In genomic region chr1:118185083-118185899, GRCh38 we compare ENCODE assay signal across 9 cellular contexts. TPM values are rescaled to one million over a fixed set of nuclear protein-coding genes. Genes with fewer than 3 reads are reported as not detected.
DNase-seq lines count a peak whose midpoint lies in the region; ATAC-seq and TF ChIP-seq lines count a peak whose summit lies in the region.
"Had no signal": no experiment of that assay in that cellular context is flagged by ENCODE, and none has a peak within 500 bp of the region (broad histone marks: within the 10 kb centered on the region; RNA-seq: fewer than 3 reads in every experiment).

TSS of gene SPAG17 (minus strand) at chr1:118185228. CDS start at chr1:118185157, 71 bp downstream.

- H3K9me3 Mint-ChIP-seq in brain, result no peaks in the 10 kb centered on the region

- no peaks in the 10 kb centered on the region for H3K9me3 ChIP-seq in iPS-20b (ENCODE audit: insufficient read depth, low read depth, low read length)
- H3K9me3 ChIP-seq in skeletal muscle satellite cell (replicated peaks; ENCODE audit: low read length), result no peaks in the 10 kb centered on the region

- H3K4me3 ChIP-seq in iPS-20b (ENCODE audit: low read length), result peak within 1 kb of the TSS; percentile 80
- peak within 1 kb of the TSS; percentile 57 for H3K4me3 ChIP-seq in skeletal muscle satellite cell (ENCODE audit: low read length)

- peaks cover 17% of the 10 kb centered on the region for H3K4me1 Mint-ChIP-seq in brain

- ATAC-seq in HG03442 (IDR thresholded peaks at IDR 0.05; ENCODE audit: unreplicated experiment) (no peak), GM19397 (IDR thresholded peaks at IDR 0.05; ENCODE audit: unreplicated experiment) (no peak)

- peaks cover 26% of the 10 kb centered on the region; the same call in 1 of the 2 replicates for H3K4me1 ChIP-seq in iPS-20b (ENCODE audit: insufficient read depth, low read length)
- no peaks in the 10 kb centered on the region for H3K4me1 ChIP-seq in skeletal muscle satellite cell (ENCODE audit: control insufficient read depth, insufficient read depth, low read length)

- H3K36me3 ChIP-seq in iPS-20b (ENCODE audit: insufficient read depth, low read depth, low read length) (no peaks in the 10 kb centered on the region), skeletal muscle satellite cell (ENCODE audit: insufficient read depth, low read length) (no peaks in the 10 kb centered on the region)

- H3K27me3 ChIP-seq in iPS-20b (ENCODE audit: insufficient read depth, low read length), result no peaks in the 10 kb centered on the region
- no peaks in the 10 kb centered on the region for H3K27me3 ChIP-seq in skeletal muscle satellite cell (ENCODE audit: control insufficient read depth, insufficient read depth, low read length)

- DNase-seq in DMS 273 treated with DMSO at 0.1 percent for 48 hours (lab: John Stamatoyannopoulos, UW) (peak; percentile 27), MV-4-11 (lab: John Stamatoyannopoulos, UW) (peak; percentile 71), Kasumi-1 (lab: John Stamatoyannopoulos, UW) (no peak)
- DNase-seq: naive B cell had no signal

- H3K9ac ChIP-seq in iPS-20b (ENCODE audit: low read depth, low read length), result peak within 1 kb of the TSS; percentile 70; the same call in 1 of the 2 replicates
- H3K9ac ChIP-seq in skeletal muscle satellite cell (ENCODE audit: low read depth, low read length), result no peak within 1 kb of the TSS

- H3K4me2 ChIP-seq in skeletal muscle satellite cell (ENCODE audit: low read length), result peak within 1 kb of the TSS; percentile 64

- H3K27ac ChIP-seq in iPS-20b (ENCODE audit: low read length), result no peak within 1 kb of the TSS

- H3K27ac Mint-ChIP-seq in brain, result peak within 1 kb of the TSS in 4 of 5 experiments; percentile 25 to 85 (median 39)

- H3K27me3 Mint-ChIP-seq in brain, result peaks cover 3% of the 10 kb centered on the region

- no peaks in the 10 kb centered on the region for H3K36me3 Mint-ChIP-seq in brain
- H3K36me3 Mint-ChIP-seq: naive B cell had no signal

- peak; percentile 15 to 44 for TF ChIP-seq CTCF in brain (conservative IDR thresholded peaks at IDR 0.05)

- peak within 1 kb of the TSS; percentile 67 to 85 (median 78) for H3K4me3 Mint-ChIP-seq in brain

RNA-seq across cellular contexts. Expression of gene SPAG17, which starts in this region (rescaled TPM):
- polyA plus RNA-seq in brain (ENCODE audit: insufficient read depth, low read depth, low replicate concordance), result not detected
- under 0.01 TPM in 1 of 2 replicates, not detected in the other for total RNA-seq in skeletal muscle satellite cell (2012; rRNA removed)

Comparison
In these comparisons a context has a peak if more than half of its experiments do, and no peak if none do; other contexts are left out.
1. DNase-seq: peak in DMS 273 treated with DMSO at 0.1 percent for 48 hours (single experiment) and MV-4-11 (single experiment); none in Kasumi-1 (0 of 2).